Comparison of ENCODE assay signal across 24 cellular contexts in genomic region chr14:63179383-63179782, GRCh38. TPM values are rescaled to one million over a fixed set of nuclear protein-coding genes. Genes with fewer than 3 reads are reported as not detected.
A peak's percentile ranks its signal among the peaks of the same experiment; 100 is the strongest.
DNase-seq lines count a peak whose midpoint lies in the region; ATAC-seq and TF ChIP-seq lines count a peak whose summit lies in the region.
"Had no signal": no experiment of that assay in that cellular context is flagged by ENCODE, and none has a peak within 500 bp of the region (broad histone marks: within the 10 kb centered on the region; RNA-seq: fewer than 3 reads in every experiment).

No MANE protein-coding gene starts in this region.

- no peak overlapping the region for H2BK12ac ChIP-seq in mesenchymal stem cell (ENCODE audit: low read length in 2 of 2)

- TF ChIP-seq CTCF in SK-N-SH (IDR thresholded peaks at IDR 0.05) (no peak), uterus (IDR thresholded peaks at IDR 0.05) (no peak)

- H3K9me2 ChIP-seq in SK-N-SH = no peaks in the 10 kb centered on the region

- H3K9ac ChIP-seq in SK-N-SH = no peak overlapping the region
- peak overlapping the region; percentile 30 for H3K9ac ChIP-seq in mesenchymal stem cell (ENCODE audit: low read length)

- H3K23ac ChIP-seq in mesenchymal stem cell (ENCODE audit: low read length in 2 of 2) = no peak overlapping the region

- no peak overlapping the region for H4K8ac ChIP-seq in mesenchymal stem cell (ENCODE audit: low read length)

- no peak overlapping the region for H3K4me2 ChIP-seq in SK-N-SH
- H3K4me2 ChIP-seq in mesenchymal stem cell (ENCODE audit: low read length, poor library complexity, severe bottlenecking) = no peak overlapping the region

- ATAC-seq in SK-N-SH treated with all-trans-retinoic acid at 6 μM for 48 hours = no peak
- ATAC-seq in esophagus mucosa = peak; percentile 10
- ATAC-seq: activated CD4-positive, alpha-beta T cell treated with anti-CD3 and anti-CD28 coated beads for 36 hours had no signal

- H4K20me1 ChIP-seq in SK-N-SH (ENCODE audit: insufficient read depth) = no peaks in the 10 kb centered on the region

- TF ChIP-seq POLR2A in uterus (IDR thresholded peaks at IDR 0.05) = no peak

- H4K91ac ChIP-seq in mesenchymal stem cell (ENCODE audit: low read length) = no peak overlapping the region

- H3K4me1 ChIP-seq in SK-N-SH (ENCODE audit: control insufficient read depth in 1 of 2, insufficient read depth in 2 of 2, low read depth in 1 of 2, low read length in 1 of 2) = peaks cover 0 to 8% of the 10 kb centered on the region in 2 experiments; a peak in 1 of 4 replicates
- no peaks in the 10 kb centered on the region for H3K4me1 ChIP-seq in mesenchymal stem cell (ENCODE audit: control insufficient read depth, insufficient read depth, low read depth, low read length)
- peaks cover 0 to 3% of the 10 kb centered on the region in 2 donors for H3K4me1 ChIP-seq in uterus

- H3K79me1 ChIP-seq in mesenchymal stem cell (replicated peaks; ENCODE audit: low read length, poor library complexity, severe bottlenecking) = no peaks in the 10 kb centered on the region

- H3K4me3 ChIP-seq in SK-N-SH (ENCODE audit: low read depth in 2 of 2, low read length in 1 of 2) (no peak overlapping the region), mesenchymal stem cell (ENCODE audit: insufficient read depth in 1 of 2, low read depth in 1 of 2, low read length in 2 of 2) (no peak overlapping the region), uterus (no peak overlapping the region)
- H3K4me3 ChIP-seq: HAP-1, ovary, thoracic aorta had no signal

- H3F3A ChIP-seq in SK-N-SH (replicated peaks; ENCODE audit: insufficient read depth) = no peaks in the 10 kb centered on the region

- no peak overlapping the region for H2BK120ac ChIP-seq in mesenchymal stem cell (ENCODE audit: low read depth, low read length)

- no peak for TF ChIP-seq EP300 in SK-N-SH (IDR thresholded peaks at IDR 0.05; ENCODE audit: borderline replicate concordance in 1 of 2, low read depth in 1 of 2, low read length in 1 of 2)

- H3K36me3 ChIP-seq in SK-N-SH (replicated peaks in 1 of 2; ENCODE audit: control insufficient read depth in 1 of 2, insufficient read depth in 2 of 2, low read length in 1 of 2) (no peaks in the 10 kb centered on the region), mesenchymal stem cell (ENCODE audit: control insufficient read depth in 1 of 2, insufficient read depth in 2 of 2, low read depth in 1 of 2, low read length in 2 of 2) (no peaks in the 10 kb centered on the region), uterus (no peaks in the 10 kb centered on the region)
- H3K36me3 ChIP-seq: HAP-1, ovary, thoracic aorta had no signal

- no peaks in the 10 kb centered on the region for H3K79me2 ChIP-seq in SK-N-SH (ENCODE audit: insufficient read depth)

- DNase-seq in SK-N-SH (no peak), mesenchymal stem cell (no peak), uterus (no peak), NCI-H345 (lab: John Stamatoyannopoulos, UW) (no peak), LoVo (ENCODE audit: low spot score) (no peak)
- DNase-seq in activated CD4-positive, alpha-beta T cell treated with anti-CD3 and anti-CD28 coated beads for 4 hours = no peak
- DNase-seq: activated CD4-positive, alpha-beta T cell treated with anti-CD3 and anti-CD28 coated beads for 36 hours; activated naive CD4-positive, alpha-beta T cell treated with Interleukin-2 at 50 U/mL for 16 hours; activated T-cell treated with anti-CD3 and anti-CD28 coated beads, Interleukin-2, amount 50 U/mL, for 48 hours; CD8-positive, alpha-beta memory T cell; DMS53; effector CD4-positive, alpha-beta T cell; GDM1; midbrain; NCI-H2171 treated with DMSO at 0.1 percent for 48 hours; NCI-H748 treated with DMSO at 0.1 percent for 48 hours; ovary; stimulated activated CD4-positive, alpha-beta T cell treated with anti-CD3 and anti-CD28 coated beads, Interleukin-1b, Interleukin-23, amount 100 ng/mL, for 48 hours had no signal

- H3K9me3 ChIP-seq in SK-N-SH = no peaks in the 10 kb centered on the region
- H3K9me3 ChIP-seq in mesenchymal stem cell (ENCODE audit: control insufficient read depth, low read length) = peaks cover 8% of the 10 kb centered on the region
- H3K9me3 ChIP-seq in uterus = no peaks in the 10 kb centered on the region
- H3K9me3 ChIP-seq: HAP-1, thoracic aorta had no signal

- H2AFZ ChIP-seq in SK-N-SH (ENCODE audit: low read depth) (peak overlapping the region; percentile 33; the same call in 1 of the 2 replicates), mesenchymal stem cell (ENCODE audit: low read depth, low read length) (no peak overlapping the region)

- TF ChIP-seq RAD21 in SK-N-SH (IDR thresholded peaks at IDR 0.05; ENCODE audit: low read length) = no peak

- CTCF ChIA-PET in SK-N-SH (lab: Yijun Ruan, JAX) = interaction anchor here (1.1 kb wide), 1 partner anchor 105 kb away, joined by 3 read pairs; no protein-coding TSS in a partner anchor

- no peak overlapping the region for H2BK5ac ChIP-seq in mesenchymal stem cell (ENCODE audit: low read depth, low read length, poor library complexity, severe bottlenecking)

- no peak overlapping the region for H3K14ac ChIP-seq in mesenchymal stem cell (ENCODE audit: low read length in 2 of 2)

- H3K4ac ChIP-seq in mesenchymal stem cell (ENCODE audit: low read depth in 1 of 2, low read length in 2 of 2) = no peak overlapping the region

- no peak overlapping the region for H3K27ac ChIP-seq in SK-N-SH (ENCODE audit: low read depth in 2 of 2, low read length in 1 of 2)
- H3K27ac ChIP-seq in mesenchymal stem cell (ENCODE audit: low read length, poor library complexity, severe bottlenecking) = no peak overlapping the region
- H3K27ac ChIP-seq in uterus = peak overlapping the region; percentile 46 to 57
- H3K27ac ChIP-seq: 22Rv1, ovary, thoracic aorta had no signal

- WGBS in SK-N-SH (ENCODE audit: low lambda C conversion rate) = 41% methylated on average over 4 of the region's 4 CpGs
- WGBS in mesenchymal stem cell = 96% methylated on average over 4 of the region's 4 CpGs

- H3K18ac ChIP-seq in mesenchymal stem cell (ENCODE audit: low read depth in 1 of 2, low read length in 2 of 2) = no peak overlapping the region

- POLR2A ChIA-PET in SK-N-SH (lab: Yijun Ruan, JAX) = no interaction called here

- H3K27me3 ChIP-seq in SK-N-SH (ENCODE audit: insufficient read depth) (no peaks in the 10 kb centered on the region), mesenchymal stem cell (ENCODE audit: control insufficient read depth in 1 of 2, insufficient read depth in 1 of 2, low read length in 2 of 2) (peaks cover 0 to 8% of the 10 kb centered on the region in 2 experiments), uterus (no peaks in the 10 kb centered on the region)
- H3K27me3 ChIP-seq: ovary had no signal

- intact Hi-C loops in uterus (cut with DNase I; ENCODE audit: low total_unique reads) = loop anchor here (10.0 kb wide), 1 partner anchor 95 kb away; no protein-coding TSS in a partner anchor

- H2AK5ac ChIP-seq in mesenchymal stem cell (ENCODE audit: low read length, severe bottlenecking) = no peak overlapping the region

- no peak overlapping the region for H2BK15ac ChIP-seq in mesenchymal stem cell (ENCODE audit: low read depth, poor library complexity, severe bottlenecking)

TF ChIP-seq in SK-N-SH, 30 proteins besides CTCF, POLR2A, EP300 and RAD21 (continues in another document):
- TF ChIP-seq JUND (IDR thresholded peaks at IDR 0.05) (no peak), MXI1 (IDR thresholded peaks at IDR 0.05; ENCODE audit: low read depth, low read length) (no peak)

TF ChIP-seq in SK-N-SH treated with all-trans-retinoic acid at 6 μM for 48 hours, 23 proteins besides CTCF, POLR2A, EP300 and RAD21:
- TF ChIP-seq ARNTL (CRISPR knock-in tag; IDR thresholded peaks at IDR 0.05; ENCODE audit: borderline replicate concordance, low read depth) = no peak
- TF ChIP-seq PPARA (CRISPR knock-in tag; IDR thresholded peaks at IDR 0.05; ENCODE audit: borderline replicate concordance) = no peak
- no peak for TF ChIP-seq ISL1 (CRISPR knock-in tag; IDR thresholded peaks at IDR 0.05)
- no peak for TF ChIP-seq ZFP30 (CRISPR knock-in tag; IDR thresholded peaks at IDR 0.05)
- no peak for TF ChIP-seq RARB (CRISPR knock-in tag; IDR thresholded peaks at IDR 0.05)
- TF ChIP-seq BACH2 (CRISPR knock-in tag; IDR thresholded peaks at IDR 0.05; ENCODE audit: borderline replicate concordance) = no peak
- TF ChIP-seq ESRRG (CRISPR knock-in tag; IDR thresholded peaks at IDR 0.05) = no peak
- no peak for TF ChIP-seq POU6F1 (CRISPR knock-in tag; IDR thresholded peaks at IDR 0.05; ENCODE audit: borderline replicate concordance, low read depth)

RNA-seq across cellular contexts. Expression of gene RHOJ, which starts 24.9 kb away (rescaled TPM):
- 12.1 and 16.7 TPM in 2 replicates for polyA plus RNA-seq in SK-N-SH (2012; rRNA removed)
- polyA plus RNA-seq in SK-N-SH (2012; cell fraction: cytosol; rRNA removed) = 7.5 and 9.2 TPM in 2 replicates
- polyA plus RNA-seq in SK-N-SH (2012; cell fraction: nucleus; rRNA removed) = 16.7 and 28.3 TPM in 2 replicates
- 2.0 TPM for total RNA-seq in esophagus mucosa
- polyA plus RNA-seq in mesenchymal stem cell (2013, experiment 1 of 2) = 13.5 TPM
- polyA plus RNA-seq in mesenchymal stem cell (2013, experiment 2 of 2) = 13.2 TPM
- 10 to 100 TPM; 13.6 to 40.8 (median 25.0) TPM for total RNA-seq in uterus
- total RNA-seq: activated CD4-positive, alpha-beta T cell treated with anti-CD3 and anti-CD28 coated beads for 36 hours; CD8-positive, alpha-beta memory T cell; natural killer cell treated with Interleukin-12 subunit alpha and Interleukin-12 subunit beta and Interleukin-15 and Interleukin-18, amount 100 ng/mL, for 72 hours had no signal
- polyA plus RNA-seq: CD8-positive, alpha-beta memory T cell had no signal

Comparison
In these comparisons a context has a peak if more than half of its experiments do, and no peak if none do; other contexts are left out.
1. H3K27ac ChIP-seq: peak in uterus (2 of 2); none in SK-N-SH (0 of 2) and mesenchymal stem cell (single experiment).